Comparison of ENCODE assay signal across 18 cellular contexts in genomic region chr10:96814264-96814663, GRCh38. TPM values are rescaled to one million over a fixed set of nuclear protein-coding genes. Genes with fewer than 3 reads are reported as not detected.
DNase-seq lines count a peak whose midpoint lies in the region; ATAC-seq, FAIRE-seq and TF ChIP-seq lines count a peak whose summit lies in the region.
"Had no signal": no experiment of that assay in that cellular context is flagged by ENCODE, and none has a peak within 500 bp of the region (broad histone marks: within the 10 kb centered on the region; RNA-seq: fewer than 3 reads in every experiment).

No MANE protein-coding gene starts in this region.

- no peak overlapping the region for H3K9ac ChIP-seq in astrocyte (ENCODE audit: low read length)

- H3K27me3 Mint-ChIP-seq in astrocyte (ENCODE audit: low read depth, unreplicated experiment) (no peaks in the 10 kb centered on the region), WTC11 (ENCODE audit: low read depth) (no peaks in the 10 kb centered on the region)
- H3K27me3 Mint-ChIP-seq in activated CD8-positive, alpha-beta memory T cell treated with anti-CD3 and anti-CD28 coated beads, Interleukin-2, amount 10 ng/mL, durations not matched to agents 7 days and 5 days, result peaks cover 31% of the 10 kb centered on the region
- H3K27me3 Mint-ChIP-seq: B cell had no signal

- peak overlapping the region; percentile 66 for H3K27ac ChIP-seq in astrocyte (ENCODE audit: low read depth, low read length)
- H3K27ac ChIP-seq: upper lobe of left lung had no signal

- peaks cover 7% of the 10 kb centered on the region for H3K4me1 ChIP-seq in astrocyte (ENCODE audit: insufficient read depth, low read length)
- H3K4me1 ChIP-seq: upper lobe of left lung had no signal

- H3K4me3 Mint-ChIP-seq in astrocyte (ENCODE audit: unreplicated experiment) (peak overlapping the region; percentile 14), WTC11 (no peak overlapping the region)
- H3K4me3 Mint-ChIP-seq in activated CD8-positive, alpha-beta memory T cell treated with anti-CD3 and anti-CD28 coated beads, Interleukin-2, amount 10 ng/mL, durations not matched to agents 7 days and 5 days, result no peak overlapping the region
- H3K4me3 Mint-ChIP-seq: activated CD4-positive, alpha-beta T cell treated with anti-CD3 and anti-CD28 coated beads, Interleukin-2, amount 10 ng/mL, durations not matched to agents 7 days and 5 days; B cell; endodermal cell; T-helper 1 cell treated with Interleukin-12 subunit alpha and Interleukin-12 subunit beta and Interleukin-4 antibody, amounts not matched to agents 30 μg/mL and 1 μg/mL, for 36 hours had no signal

- DNase-seq in AG04449 (ENCODE audit: low read depth, low spot score) (peak; percentile 14), HS-5 (ENCODE audit: low read depth) (peak; percentile 89), astrocyte (ENCODE audit: low read depth) (peak; percentile 92), iris pigment epithelial cell (ENCODE audit: low read depth) (peak; percentile 94), WTC11 (ENCODE audit: low spot score) (no peak), HuH-7.5 (ENCODE audit: low spot score) (no peak)
- no peak for DNase-seq in activated CD8-positive, alpha-beta memory T cell treated with anti-CD3 and anti-CD28 coated beads, Interleukin-2, amount 10 ng/mL, durations not matched to agents 7 days and 5 days
- DNase-seq: activated CD4-positive, alpha-beta T cell treated with anti-CD3 and anti-CD28 coated beads, Interleukin-2, amount 10 ng/mL, durations not matched to agents 7 days and 5 days; endodermal cell; GOT3; mesendoderm; NCI-H1092 treated with DMSO at 0.1 percent for 48 hours; NCI-H345; posterior cingulate gyrus; upper lobe of left lung had no signal

- no peak for TF ChIP-seq CTCF in AG04449 (IDR thresholded peaks at IDR 0.05; ENCODE audit: insufficient read depth, low read length, missing control alignments)
- TF ChIP-seq CTCF in astrocyte (IDR thresholded peaks at IDR 0.05; ENCODE audit: insufficient read depth, low read depth, low read length), result no peak
- TF ChIP-seq CTCF in WTC11 (IDR thresholded peaks at IDR 0.05), result no peak

- H3K36me3 Mint-ChIP-seq in astrocyte (ENCODE audit: low read depth, unreplicated experiment) (no peaks in the 10 kb centered on the region), WTC11 (no peaks in the 10 kb centered on the region)
- H3K36me3 Mint-ChIP-seq in activated CD8-positive, alpha-beta memory T cell treated with anti-CD3 and anti-CD28 coated beads, Interleukin-2, amount 10 ng/mL, durations not matched to agents 7 days and 5 days, result no peaks in the 10 kb centered on the region

- CTCF ChIA-PET in AG04449 (lab: Yijun Ruan, JAX), result interaction anchor here (0.8 to 1.6 kb wide), 6 partner anchors 9 to 439 kb away, joined by 3 to 6 read pairs (median 4); no protein-coding TSS in a partner anchor
- CTCF ChIA-PET in activated CD8-positive, alpha-beta memory T cell treated with anti-CD3 and anti-CD28 coated beads, Interleukin-2, amount 10 ng/mL, durations not matched to agents 7 days and 5 days (lab: Charles Lee), result no interaction called here
- CTCF ChIA-PET in WTC11 (lab: Charles Lee), result interaction anchor here (0.7 kb wide), 1 partner anchor 173 kb away, joined by 3 read pairs; no protein-coding TSS in a partner anchor

- no peaks in the 10 kb centered on the region for H3K79me2 ChIP-seq in astrocyte (ENCODE audit: insufficient read depth, low read length)

- FAIRE-seq in astrocyte (lab: Jason Lieb, UNC), result peak; percentile 83

- peaks cover 15% of the 10 kb centered on the region for H3K4me1 Mint-ChIP-seq in astrocyte (ENCODE audit: low read depth, unreplicated experiment)
- H3K4me1 Mint-ChIP-seq in activated CD8-positive, alpha-beta memory T cell treated with anti-CD3 and anti-CD28 coated beads, Interleukin-2, amount 10 ng/mL, durations not matched to agents 7 days and 5 days, result no peaks in the 10 kb centered on the region
- no peaks in the 10 kb centered on the region for H3K4me1 Mint-ChIP-seq in WTC11
- H3K4me1 Mint-ChIP-seq: activated CD4-positive, alpha-beta T cell treated with anti-CD3 and anti-CD28 coated beads, Interleukin-2, amount 10 ng/mL, durations not matched to agents 7 days and 5 days; endodermal cell had no signal

- no peaks in the 10 kb centered on the region for H3K9me3 Mint-ChIP-seq in astrocyte (ENCODE audit: unreplicated experiment)
- no peaks in the 10 kb centered on the region for H3K9me3 Mint-ChIP-seq in activated CD8-positive, alpha-beta memory T cell treated with anti-CD3 and anti-CD28 coated beads, Interleukin-2, amount 10 ng/mL, durations not matched to agents 7 days and 5 days (ENCODE audit: low read depth)
- no peaks in the 10 kb centered on the region for H3K9me3 Mint-ChIP-seq in WTC11
- H3K9me3 Mint-ChIP-seq: activated CD4-positive, alpha-beta T cell treated with anti-CD3 and anti-CD28 coated beads, Interleukin-2, amount 10 ng/mL, durations not matched to agents 7 days and 5 days; endodermal cell; T-helper 1 cell treated with Interleukin-12 subunit alpha and Interleukin-12 subunit beta and Interleukin-4 antibody, amounts not matched to agents 30 μg/mL and 1 μg/mL, for 36 hours had no signal

- POLR2A ChIA-PET in AG04449 (lab: Yijun Ruan, JAX) (interaction anchor here (0.6 kb wide), 1 partner anchor 761 kb away, joined by 3 read pairs; no protein-coding TSS in a partner anchor), WTC11 (lab: Charles Lee) (no interaction called here)

- no peaks in the 10 kb centered on the region for H3K36me3 ChIP-seq in astrocyte (ENCODE audit: insufficient read depth, low read length)
- H3K36me3 ChIP-seq: upper lobe of left lung had no signal

- H3K9me3 ChIP-seq in astrocyte (ENCODE audit: insufficient read depth, low read depth, low read length), result no peaks in the 10 kb centered on the region
- H3K9me3 ChIP-seq: upper lobe of left lung had no signal

- H3K4me3 ChIP-seq in AG04449 (ENCODE audit: low read depth, low read length) (no peak overlapping the region), astrocyte (ENCODE audit: insufficient read depth, low read depth, low read length) (no peak overlapping the region)
- H3K4me3 ChIP-seq: upper lobe of left lung had no signal

- H3K27me3 ChIP-seq in astrocyte (ENCODE audit: insufficient read depth, low read length), result no peaks in the 10 kb centered on the region
- H3K27me3 ChIP-seq: upper lobe of left lung had no signal

- no peak overlapping the region for H2AFZ ChIP-seq in astrocyte (ENCODE audit: low read depth, low read length)

- no peak for ATAC-seq in activated CD8-positive, alpha-beta memory T cell treated with anti-CD3 and anti-CD28 coated beads, Interleukin-2, amount 10 ng/mL, durations not matched to agents 7 days and 5 days
- no peak for ATAC-seq in WTC11
- no peak for ATAC-seq in HG03442 (IDR thresholded peaks at IDR 0.05; ENCODE audit: unreplicated experiment)

- no peak overlapping the region for H3K4me2 ChIP-seq in astrocyte (ENCODE audit: low read length)

- H3K27ac Mint-ChIP-seq in astrocyte (ENCODE audit: unreplicated experiment) (peak overlapping the region; percentile 91), WTC11 (no peak overlapping the region)
- no peak overlapping the region for H3K27ac Mint-ChIP-seq in activated CD8-positive, alpha-beta memory T cell treated with anti-CD3 and anti-CD28 coated beads, Interleukin-2, amount 10 ng/mL, durations not matched to agents 7 days and 5 days
- H3K27ac Mint-ChIP-seq: activated CD4-positive, alpha-beta T cell treated with anti-CD3 and anti-CD28 coated beads, Interleukin-2, amount 10 ng/mL, durations not matched to agents 7 days and 5 days; B cell; endodermal cell; T-helper 1 cell treated with Interleukin-12 subunit alpha and Interleukin-12 subunit beta and Interleukin-4 antibody, amounts not matched to agents 30 μg/mL and 1 μg/mL, for 36 hours had no signal

- no peaks in the 10 kb centered on the region for H4K20me1 ChIP-seq in astrocyte (ENCODE audit: insufficient read depth, low read length)

TF ChIP-seq in WTC11, 78 proteins besides CTCF, POLR2A, EP300 and RAD21 (continues in another document):
- TF ChIP-seq ZNF281 (CRISPR knock-in tag; IDR thresholded peaks at IDR 0.05) (no peak), ERG (CRISPR knock-in tag; IDR thresholded peaks at IDR 0.05) (no peak)

RNA-seq across cellular contexts. Expression of gene LCOR, which starts 17.8 kb away (rescaled TPM):
- total RNA-seq in astrocyte (72.0 and 72.8 TPM in 2 replicates), WTC11 (2021) (23.9 to 28.1 TPM (median 24.2 TPM) in 3 replicates)
- 10 to 100 TPM; 27.8 to 34.0 TPM for total RNA-seq in activated CD8-positive, alpha-beta memory T cell treated with anti-CD3 and anti-CD28 coated beads, Interleukin-2, amount 10 ng/mL, durations not matched to agents 7 days and 5 days

Comparison
In these comparisons a context has a peak if more than half of its experiments do, and no peak if none do; other contexts are left out.
1. DNase-seq: peak in AG04449 (single experiment), HS-5 (single experiment), astrocyte (single experiment) and iris pigment epithelial cell (single experiment); none in activated CD8-positive, alpha-beta memory T cell treated with anti-CD3 and anti-CD28 coated beads, Interleukin-2, amount 10 ng/mL, durations not matched to agents 7 days and 5 days (single experiment), WTC11 (single experiment) and HuH-7.5 (single experiment).